In genomic region chr5:36252722-36253340, GRCh38 we compare ENCODE assay signal across 13 cellular contexts. TPM values are rescaled to one million over a fixed set of nuclear protein-coding genes. Genes with fewer than 3 reads are reported as not detected.
DNase-seq lines count a peak whose midpoint lies in the region; ATAC-seq and TF ChIP-seq lines count a peak whose summit lies in the region.
"Had no signal": no experiment of that assay in that cellular context is flagged by ENCODE, and none has a peak within 500 bp of the region (broad histone marks: within the 10 kb centered on the region; RNA-seq: fewer than 3 reads in every experiment).

No MANE protein-coding gene starts in this region.

- intact Hi-C loops in ascending aorta (cut with DNase I) (loop anchor here (1.0 to 5.0 kb wide), 2 partner anchors 11 to 439 kb away; no protein-coding TSS in a partner anchor), thyroid gland (cut with DNase I) (no loop called here)

- TF ChIP-seq CTCF in ascending aorta (IDR thresholded peaks at IDR 0.05) (no peak), thyroid gland (IDR thresholded peaks at IDR 0.05) (peak in 1 of 6 experiments; percentile 44)

- TF ChIP-seq POLR2A in thyroid gland (IDR thresholded peaks at IDR 0.05) = peak in 1 of 2 donors; percentile 48

- DNase-seq in ascending aorta (ENCODE audit: low spot score in 2 of 2) (no peak), fibroblast of gingiva (ENCODE audit: low read depth) (peak; percentile 43), midbrain (lab: John Stamatoyannopoulos, UW) (peak; percentile 44), thyroid gland (peak in 1 of 2 donors; percentile 31), AG20443 (ENCODE audit: low spot score) (no peak), COLO668 (lab: John Stamatoyannopoulos, UW; ENCODE audit: unreplicated experiment) (no peak)
- DNase-seq: activated CD4-positive, alpha-beta T cell treated with anti-CD3 and anti-CD28 coated beads, Interleukin-2, amount 50 U/mL, for 1 hour; effector memory CD8-positive, alpha-beta T cell; H9; NCI-H1105; small intestine had no signal

- H3K27me3 ChIP-seq in ascending aorta = no peaks in the 10 kb centered on the region
- H3K27me3 ChIP-seq in thyroid gland = no peaks in the 10 kb centered on the region

- H3K4me1 ChIP-seq in ascending aorta (peaks cover 4 to 18% of the 10 kb centered on the region in 2 donors), thyroid gland (peaks cover 14 to 27% of the 10 kb centered on the region in 2 donors)

- ATAC-seq in GM18858 (IDR thresholded peaks at IDR 0.05; ENCODE audit: unreplicated experiment) = no peak
- ATAC-seq: effector memory CD8-positive, alpha-beta T cell had no signal

- H3K4me3 ChIP-seq in ascending aorta = peak overlapping the region in 1 of 2 donors; percentile 23
- no peak overlapping the region for H3K4me3 ChIP-seq in thyroid gland (replicated peaks in 1 of 3)
- H3K4me3 ChIP-seq: SK-N-MC had no signal

- H3K9me3 ChIP-seq in ascending aorta (no peaks in the 10 kb centered on the region), thyroid gland (no peaks in the 10 kb centered on the region)

- WGBS in thyroid gland, 2 donors = 58 to 60% methylated on average over 3 of the region's 3 CpGs

- H3K36me3 ChIP-seq in ascending aorta (no peaks in the 10 kb centered on the region), thyroid gland (no peaks in the 10 kb centered on the region)

- H3K27ac ChIP-seq in ascending aorta = peak overlapping the region; percentile 55 to 60
- H3K27ac ChIP-seq in thyroid gland = peak overlapping the region; percentile 70 to 90 (median 76)
- H3K27ac ChIP-seq: SK-N-MC had no signal

RNA-seq across cellular contexts. Expression of gene NADK2, which starts 11.1 kb away (rescaled TPM):
- 18.4 TPM for total RNA-seq in ascending aorta
- total RNA-seq in thyroid gland = 10 to 100 TPM; 28.8 to 47.2 (median 44.4) TPM

RNA-seq across cellular contexts. Expression of gene RANBP3L, which starts 48.9 kb away (rescaled TPM):
- not detected for total RNA-seq in ascending aorta
- total RNA-seq in thyroid gland = 10 to 100 TPM in 1 of 4 donors, 1 to 10 TPM in 3; 6.5 to 15.8 (median 8.5) TPM
- total RNA-seq: H9 had no signal

Comparison
In these comparisons a context has a peak if more than half of its experiments do, and no peak if none do; other contexts are left out.
1. DNase-seq: peak in fibroblast of gingiva (single experiment) and midbrain (single experiment); none in ascending aorta (0 of 2), AG20443 (single experiment) and COLO668 (single experiment).